Comparison of ENCODE assay signal across 8 cellular contexts in the genomic region with DNA sequence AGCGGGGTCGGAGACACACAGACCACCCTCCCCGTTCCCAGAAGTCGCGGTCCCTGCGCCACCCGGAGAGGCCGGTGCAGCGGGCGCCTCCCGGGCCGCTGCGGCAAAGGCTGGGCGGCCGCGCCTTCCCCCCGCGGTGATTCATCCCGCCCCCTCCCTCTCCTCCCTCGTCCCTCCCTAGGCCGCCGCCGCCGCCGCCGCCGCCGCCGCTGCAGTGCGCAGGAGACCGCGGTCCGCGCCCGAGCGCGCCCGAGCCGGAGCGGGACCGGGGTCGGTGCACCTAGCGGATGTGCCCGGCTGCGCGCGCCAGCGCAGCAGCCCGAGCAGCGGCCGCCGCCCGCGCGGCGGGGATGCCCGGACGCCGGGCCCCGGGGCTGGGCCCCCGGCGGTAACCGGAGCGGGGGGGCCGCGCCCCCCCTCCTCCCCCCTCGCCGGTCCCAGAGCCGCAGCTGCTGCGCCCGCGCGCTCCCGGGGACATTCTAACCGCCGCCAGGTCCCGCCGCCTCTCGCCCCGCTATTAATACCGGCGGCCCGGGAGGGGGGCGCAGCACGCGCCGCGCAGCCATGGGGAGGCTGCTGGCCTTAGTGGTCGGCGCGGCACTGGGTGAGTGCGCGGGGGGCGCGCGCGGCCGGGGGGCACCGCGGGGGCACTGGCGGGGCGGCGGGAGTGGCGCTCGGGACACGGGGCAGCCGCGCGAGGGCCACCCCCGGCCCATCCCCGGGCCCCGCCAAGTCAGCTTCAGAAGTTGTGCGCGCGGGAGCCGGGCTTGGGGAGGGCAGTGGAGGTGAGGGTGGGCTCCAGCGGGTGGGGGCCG. TPM values are rescaled to one million over a fixed set of nuclear protein-coding genes. Genes with fewer than 3 reads are reported as not detected.
DNase-seq lines count a peak whose midpoint lies in the region; ATAC-seq, FAIRE-seq and TF ChIP-seq lines count a peak whose summit lies in the region.

Gene SCN1B (plus strand): TSS at position 214 of the 815 bp plus-strand sequence. CDS start 351 bp downstream, at position 565.

- no peak for TF ChIP-seq CTCF in A673 (conservative IDR thresholded peaks at IDR 0.05; ENCODE audit: low read depth, low read length)
- TF ChIP-seq CTCF in SU-DHL-6 (IDR thresholded peaks at IDR 0.05; ENCODE audit: insufficient read depth, low read length, poor library complexity, severe bottlenecking) = no peak
- TF ChIP-seq CTCF in left ventricle myocardium inferior (IDR thresholded peaks at IDR 0.05; ENCODE audit: borderline replicate concordance) = no peak

- no peaks in the 10 kb centered on the region for H3K4me1 ChIP-seq in A673 (ENCODE audit: insufficient read depth, low read length, poor library complexity, severe bottlenecking)
- H3K4me1 ChIP-seq in adipocyte (ENCODE audit: control insufficient read depth, insufficient read depth, low read length) = no peaks in the 10 kb centered on the region
- peaks cover 22% of the 10 kb centered on the region for H3K4me1 ChIP-seq in left ventricle myocardium inferior

- CTCF ChIA-PET in A673 (lab: Charles Lee) = interaction anchor here (0.5 to 0.6 kb wide), 3 partner anchors 14 to 662 kb away, joined by 3 to 4 read pairs (median 3); no protein-coding TSS in a partner anchor

- ATAC-seq in HG03280 (IDR thresholded peaks at IDR 0.05; ENCODE audit: unreplicated experiment) = no peak

- no peaks in the 10 kb centered on the region for H4K20me1 ChIP-seq in SU-DHL-6 (ENCODE audit: low read depth, low read length)

- H3F3A ChIP-seq in SU-DHL-6 (ENCODE audit: insufficient read depth) = no peaks in the 10 kb centered on the region

- H3K36me3 ChIP-seq in A673 (ENCODE audit: insufficient read depth, low read length, poor library complexity, severe bottlenecking) (peaks cover 14% of the 10 kb centered on the region), SU-DHL-6 (ENCODE audit: low read length) (no peaks in the 10 kb centered on the region), adipocyte (ENCODE audit: control insufficient read depth, insufficient read depth, low read length, severe bottlenecking) (peaks cover 25% of the 10 kb centered on the region), left ventricle myocardium inferior (peaks cover 36% of the 10 kb centered on the region)

- no peak within 1 kb of the TSS for H2AFZ ChIP-seq in SU-DHL-6 (ENCODE audit: low read depth, low read length, severe bottlenecking)

- H3K9me2 ChIP-seq in SU-DHL-6 (replicated peaks; ENCODE audit: insufficient read depth, low read length) = no peaks in the 10 kb centered on the region

- intact Hi-C loops in A673 (cut with micrococcal nuclease; ENCODE audit: unreplicated experiment) (no loop called here), left ventricle myocardium inferior (cut with micrococcal nuclease) (no loop called here)

- no peaks in the 10 kb centered on the region for H3K9me3 ChIP-seq in A673 (ENCODE audit: low read depth, low read length, poor library complexity, severe bottlenecking)
- H3K9me3 ChIP-seq in SU-DHL-6 (ENCODE audit: insufficient read depth, low read length) = no peaks in the 10 kb centered on the region
- H3K9me3 ChIP-seq in adipocyte (ENCODE audit: control insufficient read depth, low read length) = no peaks in the 10 kb centered on the region
- H3K9me3 ChIP-seq in left ventricle myocardium inferior (replicated peaks) = no peaks in the 10 kb centered on the region

- H3K4me2 ChIP-seq in SU-DHL-6 (ENCODE audit: low read depth, low read length, poor library complexity, severe bottlenecking) = peak within 1 kb of the TSS; percentile 30

- BruUV-seq in A673 (replicated peaks; lab: Mats Ljungman, UMichigan) = no TSS peak

- no peak for FAIRE-seq in urothelium cell line (lab: Jason Lieb, UNC)

- POLR2A ChIA-PET in A673 (lab: Charles Lee; ENCODE audit: low non-redundant PET) = no interaction called here

- H3K27me3 ChIP-seq in A673 (replicated peaks; ENCODE audit: insufficient read depth, low read depth, low read length, poor library complexity) (no peaks in the 10 kb centered on the region), SU-DHL-6 (ENCODE audit: low read length) (no peaks in the 10 kb centered on the region), adipocyte (replicated peaks; ENCODE audit: control insufficient read depth, insufficient read depth, low read length) (peaks cover 7% of the 10 kb centered on the region), left ventricle myocardium inferior (ENCODE audit: low read depth) (no peaks in the 10 kb centered on the region)

- DNase-seq in A673 (ENCODE audit: low spot score) (peak; percentile 78), GOT3 (lab: John Stamatoyannopoulos, UW) (peak; percentile 30), adipocyte (ENCODE audit: low read depth) (peak; percentile 89), left ventricle myocardium inferior (peak; percentile 65), pulmonary artery endothelial cell (ENCODE audit: low read depth, low spot score) (no peak), urothelium cell line (ENCODE audit: low spot score) (peak; percentile 88)

- peak within 1 kb of the TSS; percentile 48 for H3K4me3 ChIP-seq in A673 (ENCODE audit: low read depth, low read length, poor library complexity, severe bottlenecking)
- H3K4me3 ChIP-seq in SU-DHL-6 (ENCODE audit: insufficient read depth, low read length, poor library complexity, severe bottlenecking) = no peak within 1 kb of the TSS
- peak within 1 kb of the TSS; percentile 72 for H3K4me3 ChIP-seq in adipocyte (ENCODE audit: low read length)
- H3K4me3 ChIP-seq in left ventricle myocardium inferior = peak within 1 kb of the TSS; percentile 69

- no peaks in the 10 kb centered on the region for H3K79me2 ChIP-seq in SU-DHL-6 (ENCODE audit: insufficient read depth, low read length)

- H3K9ac ChIP-seq in SU-DHL-6 (ENCODE audit: low read length) (no peak within 1 kb of the TSS), adipocyte (ENCODE audit: low read length) (peak within 1 kb of the TSS; percentile 21)

- H3K27ac ChIP-seq in A673 (ENCODE audit: low read depth, low read length, poor library complexity, severe bottlenecking) (no peak within 1 kb of the TSS), SU-DHL-6 (ENCODE audit: low read depth, low read length) (no peak within 1 kb of the TSS), left ventricle myocardium inferior (replicated peaks) (peak within 1 kb of the TSS; percentile 65)

RNA-seq across cellular contexts. Expression of gene SCN1B, which starts in this region (rescaled TPM):
- total RNA-seq in A673 (2021) (2.0 and 2.3 TPM in 2 replicates), left ventricle myocardium inferior (52.8 TPM), pulmonary artery endothelial cell (13.8 and 19.5 TPM in 2 replicates)
